In the genomic region with DNA sequence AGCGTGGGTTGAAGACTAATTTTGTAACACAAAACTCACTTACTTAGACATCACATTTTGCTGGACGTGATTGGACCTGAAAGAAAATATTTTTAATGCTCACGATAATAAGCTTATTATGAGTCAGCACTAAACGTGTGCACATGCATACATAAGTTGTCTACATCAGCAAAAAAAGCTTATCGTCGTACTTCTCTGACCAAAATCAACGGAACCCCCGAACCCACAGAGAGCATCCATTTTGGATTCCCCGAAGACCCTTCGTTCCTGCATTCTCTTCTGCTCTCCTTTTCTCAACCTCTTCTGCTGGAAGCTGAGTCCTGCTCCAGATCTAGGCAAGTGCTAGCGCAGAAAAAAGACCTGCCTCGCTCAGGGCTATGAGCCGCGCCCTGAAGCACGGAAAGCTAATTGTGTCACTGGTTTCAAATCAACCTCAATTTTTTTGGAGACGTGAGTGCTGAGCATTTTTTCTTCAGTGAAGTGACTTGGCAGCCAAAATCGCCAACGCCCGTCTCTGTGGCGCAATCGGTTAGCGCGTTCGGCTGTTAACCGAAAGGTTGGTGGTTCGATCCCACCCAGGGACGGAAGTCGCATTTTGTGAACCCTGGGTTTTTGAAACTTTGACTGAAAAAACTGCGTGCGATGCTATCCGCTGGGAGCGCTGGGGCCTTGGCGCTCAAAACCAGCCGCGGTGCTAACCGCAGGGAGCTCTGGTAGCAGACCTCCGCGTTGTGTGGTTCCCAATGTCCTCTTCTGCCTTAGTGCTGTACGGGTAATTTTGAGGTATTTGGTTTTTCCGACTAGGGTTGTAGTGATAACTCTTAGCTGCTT, we compare ENCODE assay signal across 1 cellular context.
A peak's percentile ranks its signal among the peaks of the same experiment; 100 is the strongest.
TF ChIP-seq lines count a peak whose summit lies in the region.

No MANE protein-coding gene starts in this region.

TF ChIP-seq in GM12878, 131 proteins besides CTCF, POLR2A, EP300 and RAD21 (continued from another document):
- TF ChIP-seq, protein P1, sequence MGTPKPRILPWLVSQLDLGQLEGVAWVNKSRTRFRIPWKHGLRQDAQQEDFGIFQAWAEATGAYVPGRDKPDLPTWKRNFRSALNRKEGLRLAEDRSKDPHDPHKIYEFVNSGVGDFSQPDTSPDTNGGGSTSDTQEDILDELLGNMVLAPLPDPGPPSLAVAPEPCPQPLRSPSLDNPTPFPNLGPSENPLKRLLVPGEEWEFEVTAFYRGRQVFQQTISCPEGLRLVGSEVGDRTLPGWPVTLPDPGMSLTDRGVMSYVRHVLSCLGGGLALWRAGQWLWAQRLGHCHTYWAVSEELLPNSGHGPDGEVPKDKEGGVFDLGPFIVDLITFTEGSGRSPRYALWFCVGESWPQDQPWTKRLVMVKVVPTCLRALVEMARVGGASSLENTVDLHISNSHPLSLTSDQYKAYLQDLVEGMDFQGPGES (IDR thresholded peaks at IDR 0.05): peak; percentile 45; the same call in 1 of the 2 replicates
- TF ChIP-seq YY1 (IDR thresholded peaks at IDR 0.05; ENCODE audit: low read depth, low read length) (peak; percentile 78), IKZF2 (IDR thresholded peaks at IDR 0.05) (peak; percentile 85 to 88)
